In genomic region chr9:101376117-101376866, GRCh38 we compare ENCODE assay signal across 1 cellular context.
TF ChIP-seq lines count a peak whose summit lies in the region.

No MANE protein-coding gene starts in this region.

TF ChIP-seq in SK-N-SH, 30 proteins besides CTCF, POLR2A, EP300 and RAD21:
- TF ChIP-seq, protein P1, sequence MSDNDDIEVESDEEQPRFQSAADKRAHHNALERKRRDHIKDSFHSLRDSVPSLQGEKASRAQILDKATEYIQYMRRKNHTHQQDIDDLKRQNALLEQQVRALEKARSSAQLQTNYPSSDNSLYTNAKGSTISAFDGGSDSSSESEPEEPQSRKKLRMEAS (IDR thresholded peaks at IDR 0.05; ENCODE audit: low read depth), result peak; percentile 47
- TF ChIP-seq REST (IDR thresholded peaks at IDR 0.05; ENCODE audit: low read depth, low read length) (peak; percentile 33; the same call in 1 of the 2 replicates), TCF12 (IDR thresholded peaks at IDR 0.05) (peak; percentile 60), RCOR1 (IDR thresholded peaks at IDR 0.05; ENCODE audit: low read length) (no peak), NFIC (IDR thresholded peaks at IDR 0.05; ENCODE audit: borderline replicate concordance) (peak; percentile 38; the same call in 1 of the 2 replicates), MEF2A (IDR thresholded peaks at IDR 0.05; ENCODE audit: borderline replicate concordance, low read depth) (no peak), TEAD4 (IDR thresholded peaks at IDR 0.05; ENCODE audit: borderline replicate concordance, insufficient read depth) (peak; percentile 58; the same call in 1 of the 2 replicates), TAF1 (IDR thresholded peaks at IDR 0.05; ENCODE audit: borderline replicate concordance, low read depth, low read length) (no peak), SIN3A (IDR thresholded peaks at IDR 0.05; ENCODE audit: borderline replicate concordance, low read depth, low read length) (no peak), POLR2AphosphoS5 (IDR thresholded peaks at IDR 0.05; ENCODE audit: low read depth, low read length) (peak; percentile 33; the same call in 1 of the 2 replicates), RXRA (IDR thresholded peaks at IDR 0.05; ENCODE audit: borderline replicate concordance, low read depth) (0 out of 2 replicates have a peak, but pooled peaks have one; percentile 13), CHD2 (IDR thresholded peaks at IDR 0.05; ENCODE audit: low read length, partially characterized antibody) (no peak), YY1 (IDR thresholded peaks at IDR 0.05; ENCODE audit: low read depth) (0 out of 2 replicates have a peak, but pooled peaks have one; percentile 24), FOSL2 (IDR thresholded peaks at IDR 0.05; ENCODE audit: borderline replicate concordance, low read depth) (peak; percentile 87), JUND (IDR thresholded peaks at IDR 0.05) (peak; percentile 88)
- TF ChIP-seq, protein P2, sequence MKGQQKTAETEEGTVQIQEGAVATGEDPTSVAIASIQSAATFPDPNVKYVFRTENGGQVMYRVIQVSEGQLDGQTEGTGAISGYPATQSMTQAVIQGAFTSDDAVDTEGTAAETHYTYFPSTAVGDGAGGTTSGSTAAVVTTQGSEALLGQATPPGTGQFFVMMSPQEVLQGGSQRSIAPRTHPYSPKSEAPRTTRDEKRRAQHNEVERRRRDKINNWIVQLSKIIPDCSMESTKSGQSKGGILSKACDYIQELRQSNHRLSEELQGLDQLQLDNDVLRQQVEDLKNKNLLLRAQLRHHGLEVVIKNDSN (IDR thresholded peaks at IDR 0.05; ENCODE audit: borderline replicate concordance, low read depth), result no peak
- TF ChIP-seq, protein P3, sequence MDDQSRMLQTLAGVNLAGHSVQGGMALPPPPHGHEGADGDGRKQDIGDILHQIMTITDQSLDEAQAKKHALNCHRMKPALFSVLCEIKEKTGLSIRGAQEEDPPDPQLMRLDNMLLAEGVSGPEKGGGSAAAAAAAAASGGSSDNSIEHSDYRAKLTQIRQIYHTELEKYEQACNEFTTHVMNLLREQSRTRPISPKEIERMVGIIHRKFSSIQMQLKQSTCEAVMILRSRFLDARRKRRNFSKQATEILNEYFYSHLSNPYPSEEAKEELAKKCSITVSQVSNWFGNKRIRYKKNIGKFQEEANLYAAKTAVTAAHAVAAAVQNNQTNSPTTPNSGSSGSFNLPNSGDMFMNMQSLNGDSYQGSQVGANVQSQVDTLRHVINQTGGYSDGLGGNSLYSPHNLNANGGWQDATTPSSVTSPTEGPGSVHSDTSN (IDR thresholded peaks at IDR 0.05), result peak; percentile 86
- TF ChIP-seq, protein P4, sequence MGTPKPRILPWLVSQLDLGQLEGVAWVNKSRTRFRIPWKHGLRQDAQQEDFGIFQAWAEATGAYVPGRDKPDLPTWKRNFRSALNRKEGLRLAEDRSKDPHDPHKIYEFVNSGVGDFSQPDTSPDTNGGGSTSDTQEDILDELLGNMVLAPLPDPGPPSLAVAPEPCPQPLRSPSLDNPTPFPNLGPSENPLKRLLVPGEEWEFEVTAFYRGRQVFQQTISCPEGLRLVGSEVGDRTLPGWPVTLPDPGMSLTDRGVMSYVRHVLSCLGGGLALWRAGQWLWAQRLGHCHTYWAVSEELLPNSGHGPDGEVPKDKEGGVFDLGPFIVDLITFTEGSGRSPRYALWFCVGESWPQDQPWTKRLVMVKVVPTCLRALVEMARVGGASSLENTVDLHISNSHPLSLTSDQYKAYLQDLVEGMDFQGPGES (IDR thresholded peaks at IDR 0.05; ENCODE audit: low read depth, low read length), result no peak
